9 cellular contexts compared by ENCODE assay signal in the genomic region with DNA sequence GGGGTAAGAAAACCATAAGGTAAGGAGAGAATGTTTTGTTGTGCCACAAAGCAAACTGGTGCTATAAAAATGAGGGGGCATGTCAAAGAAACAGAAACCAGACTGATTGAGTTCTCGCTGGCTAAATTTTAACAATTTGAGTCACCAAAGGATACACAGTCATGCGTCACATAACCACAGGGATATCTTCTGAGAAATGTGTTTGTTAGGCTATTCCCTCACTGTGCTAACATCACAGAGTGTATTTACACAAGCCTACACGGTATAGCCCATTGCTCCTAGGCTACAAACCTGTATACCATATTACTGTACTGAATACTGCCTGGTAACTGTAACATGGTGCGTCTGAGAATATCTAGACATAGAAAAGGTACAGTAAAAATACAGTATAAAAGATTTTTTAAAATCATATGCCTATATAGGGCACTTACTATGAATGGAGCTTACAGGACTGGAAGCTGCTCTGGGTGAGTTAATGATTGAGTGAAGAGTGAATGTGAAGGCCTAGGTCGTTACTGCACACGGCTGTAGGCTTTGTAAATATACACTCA. TPM values are rescaled to one million over a fixed set of nuclear protein-coding genes. Genes with fewer than 3 reads are reported as not detected.
A peak's percentile ranks its signal among the peaks of the same experiment; 100 is the strongest.
DNase-seq lines count a peak whose midpoint lies in the region; ATAC-seq and TF ChIP-seq lines count a peak whose summit lies in the region.
"Had no signal": no experiment of that assay in that cellular context is flagged by ENCODE, and none has a peak within 500 bp of the region (broad histone marks: within the 10 kb centered on the region; RNA-seq: fewer than 3 reads in every experiment).

No MANE protein-coding gene starts in this region.

- DNase-seq in AG08396 (ENCODE audit: low spot score), result peak; percentile 28
- DNase-seq in kidney glomerular epithelial cell (lab: John Stamatoyannopoulos, UW), result peak; percentile 98
- no peak for DNase-seq in SK-N-DZ (ENCODE audit: low spot score)
- no peak for DNase-seq in PC-9
- DNase-seq in iPS-NIHi7 (ENCODE audit: extremely low spot score), result no peak

- peaks cover 44% of the 10 kb centered on the region for H3K4me1 Mint-ChIP-seq in T-helper 1 cell treated with Interleukin-12 subunit alpha and Interleukin-12 subunit beta and Interleukin-4 antibody, amounts not matched to agents 30 μg/mL and 1 μg/mL, for 36 hours (ENCODE audit: low read depth)

- no peak overlapping the region for H3K4me3 ChIP-seq in PC-9

- H3K27me3 ChIP-seq in PC-9 (ENCODE audit: insufficient read depth, low read depth), result no peaks in the 10 kb centered on the region

- H3K4me3 Mint-ChIP-seq in T-helper 1 cell treated with Interleukin-12 subunit alpha and Interleukin-12 subunit beta and Interleukin-4 antibody, amounts not matched to agents 30 μg/mL and 1 μg/mL, for 36 hours, result peak overlapping the region; percentile 32

- H3K36me3 ChIP-seq in PC-9 (ENCODE audit: low read depth), result no peaks in the 10 kb centered on the region

- H3K79me2 ChIP-seq in PC-9 (ENCODE audit: low read depth), result peaks cover 39% of the 10 kb centered on the region

- H3K27ac ChIP-seq in PC-9, result no peak overlapping the region

- H3K9me3 ChIP-seq in PC-9 (ENCODE audit: insufficient read depth, low read depth), result no peaks in the 10 kb centered on the region

- no peak overlapping the region for H2AFZ ChIP-seq in PC-9

- H3K9me2 ChIP-seq in PC-9 (ENCODE audit: insufficient read depth), result no peaks in the 10 kb centered on the region

- CTCF ChIA-PET in PC-9 (lab: Charles Lee), result no interaction called here

- POLR2A ChIA-PET in PC-9 (lab: Charles Lee; ENCODE audit: unreplicated experiment), result no interaction called here

- peak overlapping the region; percentile 83 for H3K27ac Mint-ChIP-seq in T-helper 1 cell treated with Interleukin-12 subunit alpha and Interleukin-12 subunit beta and Interleukin-4 antibody, amounts not matched to agents 30 μg/mL and 1 μg/mL, for 36 hours

- no peaks in the 10 kb centered on the region for H3K27me3 Mint-ChIP-seq in T-helper 1 cell treated with Interleukin-12 subunit alpha and Interleukin-12 subunit beta and Interleukin-4 antibody, amounts not matched to agents 30 μg/mL and 1 μg/mL, for 36 hours (ENCODE audit: low read depth)
- H3K27me3 Mint-ChIP-seq: IgD-negative memory B cell had no signal

- H4K20me1 ChIP-seq in PC-9 (ENCODE audit: insufficient read depth), result no peaks in the 10 kb centered on the region; the same call in 1 of the 2 replicates

- H3K4me2 ChIP-seq in PC-9, result no peak overlapping the region

- H3F3A ChIP-seq in PC-9 (ENCODE audit: insufficient read depth, low read depth), result no peaks in the 10 kb centered on the region

- peaks cover 7% of the 10 kb centered on the region for H3K9me3 Mint-ChIP-seq in T-helper 1 cell treated with Interleukin-12 subunit alpha and Interleukin-12 subunit beta and Interleukin-4 antibody, amounts not matched to agents 30 μg/mL and 1 μg/mL, for 36 hours

- no peaks in the 10 kb centered on the region for H3K4me1 ChIP-seq in PC-9 (replicated peaks; ENCODE audit: insufficient read depth)

- peak; percentile 98 for ATAC-seq in GM18519 (IDR thresholded peaks at IDR 0.05; ENCODE audit: low FRiP score, unreplicated experiment)
- peak; percentile 97 for ATAC-seq in HG02970 (IDR thresholded peaks at IDR 0.05; ENCODE audit: low FRiP score, unreplicated experiment)

- intact Hi-C loops in PC-9 (cut with micrococcal nuclease; ENCODE audit: unreplicated experiment), result no loop called here

- no peak for TF ChIP-seq CTCF in PC-9 (conservative IDR thresholded peaks at IDR 0.05)

- BruUV-seq in PC-9 (replicated peaks; lab: Mats Ljungman, UMichigan), result no TSS peak

- H3K36me3 Mint-ChIP-seq in T-helper 1 cell treated with Interleukin-12 subunit alpha and Interleukin-12 subunit beta and Interleukin-4 antibody, amounts not matched to agents 30 μg/mL and 1 μg/mL, for 36 hours (ENCODE audit: low read depth), result peaks cover 10% of the 10 kb centered on the region

RNA-seq across cellular contexts. Expression of a gene that starts 50.1 kb away (rescaled TPM):
- 7.4 and 11.4 TPM in 2 replicates for polyA plus RNA-seq in SK-N-DZ (2014; cell fraction: cytosol; rRNA removed)
- 16.8 and 17.0 TPM in 2 replicates for polyA plus RNA-seq in SK-N-DZ (2014; cell fraction: nucleus; rRNA removed)
- 28.0 and 30.2 TPM in 2 replicates for total RNA-seq in PC-9 (2021)

Comparison
In these comparisons a context has a peak if more than half of its experiments do, and no peak if none do; other contexts are left out.
1. DNase-seq: peak in AG08396 (single experiment) and kidney glomerular epithelial cell (single experiment); none in SK-N-DZ (single experiment), PC-9 (0 of 2) and iPS-NIHi7 (single experiment).